ENCODE assay signal across 1 cellular context in genomic region chr3:10360478-10360877, GRCh38.
TF ChIP-seq lines count a peak whose summit lies in the region.

No MANE protein-coding gene starts in this region.

TF ChIP-seq in IMR-90, 13 proteins besides CTCF, POLR2A, EP300 and RAD21 (continued from another document):
- TF ChIP-seq, protein P1, sequence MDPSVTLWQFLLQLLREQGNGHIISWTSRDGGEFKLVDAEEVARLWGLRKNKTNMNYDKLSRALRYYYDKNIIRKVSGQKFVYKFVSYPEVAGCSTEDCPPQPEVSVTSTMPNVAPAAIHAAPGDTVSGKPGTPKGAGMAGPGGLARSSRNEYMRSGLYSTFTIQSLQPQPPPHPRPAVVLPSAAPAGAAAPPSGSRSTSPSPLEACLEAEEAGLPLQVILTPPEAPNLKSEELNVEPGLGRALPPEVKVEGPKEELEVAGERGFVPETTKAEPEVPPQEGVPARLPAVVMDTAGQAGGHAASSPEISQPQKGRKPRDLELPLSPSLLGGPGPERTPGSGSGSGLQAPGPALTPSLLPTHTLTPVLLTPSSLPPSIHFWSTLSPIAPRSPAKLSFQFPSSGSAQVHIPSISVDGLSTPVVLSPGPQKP (IDR thresholded peaks at IDR 0.05; ENCODE audit: borderline replicate concordance, low read depth, low read length) = no peak
- no peak for TF ChIP-seq CEBPB (IDR thresholded peaks at IDR 0.05; ENCODE audit: low read depth, low read length)
- no peak for TF ChIP-seq MAFK (IDR thresholded peaks at IDR 0.05; ENCODE audit: low read depth, low read length)
- TF ChIP-seq FOS (IDR thresholded peaks at IDR 0.05; ENCODE audit: low read depth, low read length) = no peak
- TF ChIP-seq CHD1 (IDR thresholded peaks at IDR 0.05; ENCODE audit: low read depth, low read length) = no peak
- no peak for TF ChIP-seq MXI1 (IDR thresholded peaks at IDR 0.05; ENCODE audit: borderline replicate concordance, low read depth, low read length)
